In the genomic region with DNA sequence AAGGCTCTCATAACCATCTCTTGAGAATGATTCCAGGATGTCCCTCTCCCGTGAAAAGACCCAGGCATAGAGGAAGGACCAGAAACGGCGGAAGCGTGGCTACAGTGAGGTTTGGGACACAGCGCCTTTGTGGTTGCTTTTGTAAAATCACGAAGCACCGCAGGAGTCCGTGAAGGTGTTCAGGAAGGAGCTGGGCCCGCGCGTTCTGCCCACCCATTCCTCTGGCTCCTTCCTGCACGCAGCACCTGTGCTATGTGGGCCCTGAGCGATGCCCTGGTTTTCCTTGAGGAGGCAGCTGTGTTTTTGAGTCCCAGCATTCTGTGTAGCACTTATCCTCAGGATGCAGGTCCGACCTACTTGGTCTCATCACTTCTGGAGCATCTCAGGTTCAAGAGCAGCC, we compare ENCODE assay signal across 30 cellular contexts.
"Had no signal": no experiment of that assay in that cellular context is flagged by ENCODE, and none has a peak within 500 bp of the region (broad histone marks: within the 10 kb centered on the region; RNA-seq: fewer than 3 reads in every experiment).

No MANE protein-coding gene starts in this region.

- ATAC-seq: foreskin keratinocyte; gastroesophageal sphincter; heart left ventricle; mucosa of descending colon; psoas muscle; right cardiac atrium; stimulated activated naive B cell treated with anti-CD40 and anti-IgM and Interleukin-4, amounts not matched to agents 10 μg/mL and 1 μg/mL and 100 μg/mL, for 72 hours had no signal

- H3K4me3 Mint-ChIP-seq: immature natural killer cell; memory B cell; mesothelial cell of epicardium; naive B cell; nephron; stimulated activated naive B cell treated with anti-CD40 and anti-IgM and Interleukin-4, amounts not matched to agents 10 μg/mL and 1 μg/mL and 100 μg/mL, for 72 hours; stimulated activated naive CD8-positive, alpha-beta T cell treated with anti-CD3 and anti-CD28 coated beads, Interleukin-15, Interleukin-2, amounts not matched to agents 100 ng/mL and 50 ng/mL, for 24 hours had no signal

- H3K4me3 ChIP-seq: coronary artery, esophagus muscularis mucosa, gastroesophageal sphincter, heart left ventricle, lung, mucosa of descending colon, ovary, psoas muscle, thoracic aorta, tibial nerve, upper lobe of left lung, uterus had no signal

- H3K9me3 Mint-ChIP-seq: immature natural killer cell had no signal

- H3K4me1 Mint-ChIP-seq: mesothelial cell of epicardium, nephron had no signal

- H3K27me3 ChIP-seq: esophagus muscularis mucosa, foreskin keratinocyte, gastroesophageal sphincter, heart left ventricle, ovary, tibial nerve, upper lobe of left lung, uterus had no signal

- DNase-seq: dermis blood vessel endothelial cell; effector memory CD4-positive, alpha-beta T cell; foreskin keratinocyte; hippocampal formation; immature natural killer cell; islet precursor cell; kidney glomerular epithelial cell; mucosa of descending colon; naive B cell; nucleus accumbens; psoas muscle; right cardiac atrium; small intestine; stimulated activated CD4-positive, alpha-beta T cell treated with anti-CD3 and anti-CD28 coated beads, Interleukin-15, amount 100 ng/mL, for 24 hours; stimulated activated CD4-positive, alpha-beta T cell treated with anti-CD3 and anti-CD28 coated beads, Interleukin-2, amount 100 ng/mL, for 48 hours; stimulated activated naive B cell treated with anti-CD40 and anti-IgM and Interleukin-4, amounts not matched to agents 10 μg/mL and 1 μg/mL and 100 μg/mL, for 72 hours; uterus had no signal

- H3K27me3 Mint-ChIP-seq: memory B cell; naive B cell; stimulated activated naive B cell treated with anti-CD40 and anti-IgM and Interleukin-4, amounts not matched to agents 10 μg/mL and 1 μg/mL and 100 μg/mL, for 72 hours; stimulated activated naive CD8-positive, alpha-beta T cell treated with anti-CD3 and anti-CD28 coated beads, Interleukin-15, Interleukin-2, amounts not matched to agents 100 ng/mL and 50 ng/mL, for 24 hours had no signal

- H3K27ac Mint-ChIP-seq: memory B cell; mesothelial cell of epicardium; nephron; stimulated activated naive B cell treated with anti-CD40 and anti-IgM and Interleukin-4, amounts not matched to agents 10 μg/mL and 1 μg/mL and 100 μg/mL, for 72 hours had no signal

- H3K36me3 ChIP-seq: ovary, uterus had no signal

- H3K4me1 ChIP-seq: foreskin keratinocyte, gastroesophageal sphincter, heart left ventricle, psoas muscle, tibial nerve, upper lobe of left lung, uterus had no signal

- H3K27ac ChIP-seq: coronary artery, esophagus muscularis mucosa, foreskin keratinocyte, gastroesophageal sphincter, heart left ventricle, ovary, psoas muscle, thoracic aorta, tibial nerve, upper lobe of left lung, uterus had no signal

- H3K9me3 ChIP-seq: esophagus muscularis mucosa, gastroesophageal sphincter, mucosa of descending colon, ovary, psoas muscle, thoracic aorta, tibial nerve, upper lobe of left lung, uterus had no signal
